In the genomic region with DNA sequence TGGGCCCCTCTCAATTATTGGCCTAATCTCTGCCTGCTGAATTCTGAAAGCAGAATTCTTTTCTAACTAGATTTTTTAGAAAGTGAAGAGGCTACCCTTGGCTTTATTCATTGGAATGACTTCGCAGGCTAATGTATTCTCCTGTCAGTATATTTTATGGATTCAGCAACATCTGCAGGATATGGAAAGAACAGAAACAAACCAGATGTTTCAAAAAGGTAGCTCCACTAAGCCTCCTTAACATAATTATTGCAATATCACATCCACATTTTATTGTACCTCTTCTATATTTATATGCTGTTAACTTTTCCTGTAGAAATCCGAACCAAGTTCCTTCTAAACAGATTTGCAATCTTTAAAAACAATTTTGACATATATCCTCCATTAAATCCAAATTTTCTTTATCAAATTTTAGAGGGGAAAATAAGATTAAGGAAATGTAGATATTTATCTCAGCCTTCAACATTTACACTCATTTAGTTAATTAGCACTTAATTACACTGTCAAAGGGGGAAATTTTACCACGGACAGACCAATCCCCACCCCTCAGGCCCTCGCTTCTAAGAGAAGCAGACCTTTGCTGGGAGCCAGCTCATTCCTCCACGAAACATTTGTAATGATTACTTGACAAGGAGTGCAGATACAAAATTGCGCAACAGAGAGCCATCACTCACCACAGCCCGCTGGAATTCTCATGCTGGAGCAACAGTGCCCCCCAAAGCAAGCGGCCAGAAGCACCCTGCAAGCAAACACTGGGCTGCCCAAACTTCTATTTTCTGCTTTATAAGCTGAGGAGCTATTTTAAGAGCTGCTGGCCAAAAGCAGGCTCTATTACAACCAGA, we compare ENCODE assay signal across 9 cellular contexts.
A peak's percentile ranks its signal among the peaks of the same experiment; 100 is the strongest.
DNase-seq lines count a peak whose midpoint lies in the region; ATAC-seq, FAIRE-seq and TF ChIP-seq lines count a peak whose summit lies in the region.
"Had no signal": no experiment of that assay in that cellular context is flagged by ENCODE, and none has a peak within 500 bp of the region (broad histone marks: within the 10 kb centered on the region; RNA-seq: fewer than 3 reads in every experiment).

No MANE protein-coding gene starts in this region.

- peaks cover 5% of the 10 kb centered on the region for H3K36me3 Mint-ChIP-seq in HFFc6 (ENCODE audit: low read depth)
- peaks cover 9% of the 10 kb centered on the region for H3K36me3 Mint-ChIP-seq in mesothelial cell of epicardium
- H3K36me3 Mint-ChIP-seq in activated T-cell treated with anti-CD3 and anti-CD28 coated beads, Interleukin-2, amount 50 U/mL, for 4 hours (ENCODE audit: insufficient read depth), result no peaks in the 10 kb centered on the region

- H3K4me3 Mint-ChIP-seq in HFFc6 (peak overlapping the region; percentile 80), mesothelial cell of epicardium (peak overlapping the region; percentile 31)
- H3K4me3 Mint-ChIP-seq in activated T-cell treated with anti-CD3 and anti-CD28 coated beads, Interleukin-2, amount 50 U/mL, for 4 hours, result no peak overlapping the region
- H3K4me3 Mint-ChIP-seq: IgD-negative memory B cell had no signal

- H3K27ac Mint-ChIP-seq in HFFc6, result peak overlapping the region; percentile 75
- H3K27ac Mint-ChIP-seq in mesothelial cell of epicardium, result peak overlapping the region; percentile 92
- H3K27ac Mint-ChIP-seq: IgD-negative memory B cell had no signal

- TF ChIP-seq CTCF in HFFc6 (IDR thresholded peaks at IDR 0.05), result peak; percentile 88
- peak; percentile 94 for TF ChIP-seq CTCF in epithelial cell of proximal tubule (conservative IDR thresholded peaks at IDR 0.05; ENCODE audit: low read depth, low read length)
- peak; percentile 65 for TF ChIP-seq CTCF in mesothelial cell of epicardium (IDR thresholded peaks at IDR 0.05; ENCODE audit: unreplicated experiment)

- H3K9me3 Mint-ChIP-seq in HFFc6 (peaks cover 4% of the 10 kb centered on the region; the same call in 1 of the 2 replicates), mesothelial cell of epicardium (peaks cover 12% of the 10 kb centered on the region)
- H3K9me3 Mint-ChIP-seq in activated T-cell treated with anti-CD3 and anti-CD28 coated beads, Interleukin-2, amount 50 U/mL, for 4 hours, result peaks cover 11% of the 10 kb centered on the region

- H3K4me1 Mint-ChIP-seq in HFFc6 (ENCODE audit: low read depth) (peaks cover 48% of the 10 kb centered on the region), mesothelial cell of epicardium (peaks cover 41% of the 10 kb centered on the region)
- no peaks in the 10 kb centered on the region for H3K4me1 Mint-ChIP-seq in activated T-cell treated with anti-CD3 and anti-CD28 coated beads, Interleukin-2, amount 50 U/mL, for 4 hours (ENCODE audit: low read depth)
- H3K4me1 Mint-ChIP-seq: IgD-negative memory B cell had no signal

- FAIRE-seq in urothelium cell line (lab: Jason Lieb, UNC), result no peak

- no peak for ATAC-seq in HG03097 (IDR thresholded peaks at IDR 0.05; ENCODE audit: low FRiP score, unreplicated experiment)
- no peak for ATAC-seq in activated T-cell treated with anti-CD3 and anti-CD28 coated beads, Interleukin-2, amount 50 U/mL, for 4 hours

- H3K27me3 Mint-ChIP-seq in HFFc6 (ENCODE audit: insufficient read depth) (no peaks in the 10 kb centered on the region), mesothelial cell of epicardium (ENCODE audit: low read depth) (no peaks in the 10 kb centered on the region)
- H3K27me3 Mint-ChIP-seq in activated T-cell treated with anti-CD3 and anti-CD28 coated beads, Interleukin-2, amount 50 U/mL, for 4 hours (ENCODE audit: low read depth), result no peaks in the 10 kb centered on the region

- DNase-seq in COLO668 (lab: John Stamatoyannopoulos, UW; ENCODE audit: unreplicated experiment) (peak; percentile 50), HFFc6 (peak; percentile 88), RPMI7951 (ENCODE audit: low read depth) (peak; percentile 88), epithelial cell of proximal tubule (ENCODE audit: low read depth) (peak; percentile 76), mesothelial cell of epicardium (ENCODE audit: low spot score in 2 of 2, unreplicated experiment in 2 of 2) (peak; percentile 82 to 89), urothelium cell line (ENCODE audit: low spot score) (peak; percentile 82)
- no peak for DNase-seq in activated T-cell treated with anti-CD3 and anti-CD28 coated beads, Interleukin-2, amount 50 U/mL, for 4 hours

- no peak overlapping the region for H3K4me3 ChIP-seq in epithelial cell of proximal tubule (ENCODE audit: low read depth, low read length)
